Comparison of ENCODE assay signal across 11 cellular contexts in genomic region chr19:3179739-3180293, GRCh38. TPM values are rescaled to one million over a fixed set of nuclear protein-coding genes. Genes with fewer than 3 reads are reported as not detected.
DNase-seq lines count a peak whose midpoint lies in the region; ATAC-seq and TF ChIP-seq lines count a peak whose summit lies in the region.
"Had no signal": no experiment of that assay in that cellular context is flagged by ENCODE, and none has a peak within 500 bp of the region (broad histone marks: within the 10 kb centered on the region; RNA-seq: fewer than 3 reads in every experiment).

No MANE protein-coding gene starts in this region.

- H3K4me3 ChIP-seq in heart right ventricle, result peak overlapping the region in 6 of 10 donors; percentile 0 to 66 (median 24)
- H3K4me3 ChIP-seq in mucosa of rectum (ENCODE audit: low read length in 2 of 2), result peak overlapping the region; percentile 52 to 65
- peak overlapping the region; percentile 28 for H3K4me3 ChIP-seq in urinary bladder (ENCODE audit: low read depth, low read length)
- H3K4me3 ChIP-seq: adrenal gland had no signal

- ATAC-seq in heart right ventricle (peak in 2 of 8 donors; percentile 3 to 8), Right ventricle myocardium inferior (no peak)
- ATAC-seq: gastroesophageal sphincter had no signal

- intact Hi-C loops in heart right ventricle (cut with DNase I), result no loop called here
- intact Hi-C loops in Right ventricle myocardium inferior (cut with DNase I), result no loop called here

- H3K27me3 ChIP-seq in heart right ventricle (no peaks in the 10 kb centered on the region), mucosa of rectum (ENCODE audit: control insufficient read depth in 2 of 2, insufficient read depth in 2 of 2, low read length in 2 of 2) (no peaks in the 10 kb centered on the region)
- H3K27me3 ChIP-seq: adrenal gland, gastroesophageal sphincter had no signal

- peak overlapping the region; percentile 54 to 56 for H3K9ac ChIP-seq in mucosa of rectum (ENCODE audit: low read depth in 1 of 2, low read length in 2 of 2)

- TF ChIP-seq CTCF in heart right ventricle (IDR thresholded peaks at IDR 0.05), result no peak

- H3K36me3 ChIP-seq in heart right ventricle (peaks cover 0 to 3% (median 0%) of the 10 kb centered on the region in 9 donors), mucosa of rectum (ENCODE audit: control insufficient read depth in 2 of 2, insufficient read depth in 2 of 2, low read length in 2 of 2) (no peaks in the 10 kb centered on the region), urinary bladder (ENCODE audit: insufficient read depth) (no peaks in the 10 kb centered on the region)
- H3K36me3 ChIP-seq: adrenal gland, gastroesophageal sphincter had no signal

- peaks cover 0 to 48% (median 6%) of the 10 kb centered on the region in 9 donors for H3K4me1 ChIP-seq in heart right ventricle
- peaks cover 17 to 24% of the 10 kb centered on the region in 2 donors for H3K4me1 ChIP-seq in mucosa of rectum (ENCODE audit: control insufficient read depth in 2 of 2, insufficient read depth in 2 of 2, low read length in 2 of 2)
- no peaks in the 10 kb centered on the region for H3K4me1 ChIP-seq in urinary bladder (ENCODE audit: insufficient read depth)
- H3K4me1 ChIP-seq: adrenal gland had no signal

- H3K27ac ChIP-seq in heart right ventricle, result peak overlapping the region in 3 of 10 donors; percentile 51 to 98 (median 56)
- peak overlapping the region in 1 of 2 donors; percentile 80 for H3K27ac ChIP-seq in mucosa of rectum (ENCODE audit: low read depth in 2 of 2, low read length in 2 of 2)
- no peak overlapping the region for H3K27ac ChIP-seq in urinary bladder (ENCODE audit: low read depth)

- no peaks in the 10 kb centered on the region for H3K9me3 ChIP-seq in heart right ventricle
- no peaks in the 10 kb centered on the region for H3K9me3 ChIP-seq in mucosa of rectum (ENCODE audit: control insufficient read depth in 2 of 2, low read length in 2 of 2)
- H3K9me3 ChIP-seq: adrenal gland, gastroesophageal sphincter had no signal

- CTCF ChIA-PET in HEK293T (lab: Yijun Ruan, JAX), result no interaction called here

- POLR2A ChIA-PET in HEK293T (lab: Yijun Ruan, JAX), result no interaction called here

- DNase-seq in heart right ventricle, result no peak
- no peak for DNase-seq in Right ventricle myocardium inferior (ENCODE audit: missing footprints)
- peak; percentile 69 to 75 for DNase-seq in activated T-cell treated with anti-CD3 and anti-CD28 coated beads, Interleukin-2, amount 50 U/mL, for 48 hours
- no peak for DNase-seq in AG08395 (ENCODE audit: low spot score)
- DNase-seq in HEK293T (ENCODE audit: extremely low spot score), result no peak
- no peak for DNase-seq in DMS 273 treated with DMSO at 0.1 percent for 48 hours (lab: John Stamatoyannopoulos, UW)

- WGBS in heart right ventricle, 2 donors, result 86 to 88% methylated on average over 31 of the region's 31 CpGs
- WGBS in urinary bladder, result 82% methylated on average over 31 of the region's 31 CpGs

TF ChIP-seq in HEK293T, 16 proteins besides CTCF, POLR2A, EP300 and RAD21:
- no peak for TF ChIP-seq L3MBTL2 (conservative IDR thresholded peaks at IDR 0.05)
- TF ChIP-seq ARNT (IDR thresholded peaks at IDR 0.05), result no peak
- no peak for TF ChIP-seq ELF4 (IDR thresholded peaks at IDR 0.05)
- TF ChIP-seq FOXA1 (IDR thresholded peaks at IDR 0.05), result no peak
- no peak for TF ChIP-seq FOXK2 (IDR thresholded peaks at IDR 0.05)

RNA-seq across cellular contexts. Expression of gene S1PR4, which starts 1.2 kb away (rescaled TPM):
- 1 to 10 TPM in 1 of 10 donors, under 1 TPM in 9; 0.24 to 3.3 (median 0.59) TPM for total RNA-seq in heart right ventricle
- polyA plus RNA-seq in heart right ventricle, result 1 to 10 TPM; 1.5 to 1.9 TPM
- 1.2 TPM for total RNA-seq in Right ventricle myocardium inferior
- 0.74 TPM for total RNA-seq in urinary bladder
- 3.4 TPM for polyA plus RNA-seq in urinary bladder
- total RNA-seq: M059J had no signal

RNA-seq across cellular contexts. Expression of gene NCLN, which starts 5.9 kb away (rescaled TPM):
- 10 to 100 TPM; 17.1 to 36.3 (median 24.6) TPM for total RNA-seq in heart right ventricle
- 10 to 100 TPM; 31.4 to 43.6 TPM for polyA plus RNA-seq in heart right ventricle
- 23.7 TPM for total RNA-seq in Right ventricle myocardium inferior
- total RNA-seq in urinary bladder, result 10.5 TPM
- polyA plus RNA-seq in urinary bladder, result 30.5 TPM

RNA-seq across cellular contexts. Expression of gene GNA15, which starts 44.0 kb away (rescaled TPM):
- 1 to 10 TPM in 5 of 10 donors, under 1 TPM in 5; 0.42 to 8.9 (median 0.99) TPM for total RNA-seq in heart right ventricle
- polyA plus RNA-seq in heart right ventricle, result 1 to 10 TPM; 1.0 to 1.4 TPM
- 2.9 TPM for total RNA-seq in Right ventricle myocardium inferior
- 6.2 TPM for total RNA-seq in urinary bladder
- 9.6 TPM for polyA plus RNA-seq in urinary bladder
- total RNA-seq: M059J had no signal

RNA-seq across cellular contexts. Expression of gene CELF5, which starts 44.6 kb away (rescaled TPM):
- total RNA-seq in heart right ventricle (not detected), Right ventricle myocardium inferior (not detected), urinary bladder (0.48 TPM)
- polyA plus RNA-seq in heart right ventricle (not detected), urinary bladder (0.14 TPM)
- total RNA-seq: gastroesophageal sphincter, M059J had no signal

Comparison
In these comparisons a context has a peak if more than half of its experiments do, and no peak if none do; other contexts are left out.
1. DNase-seq: peak in activated T-cell treated with anti-CD3 and anti-CD28 coated beads, Interleukin-2, amount 50 U/mL, for 48 hours (2 of 2); none in heart right ventricle (0 of 2), Right ventricle myocardium inferior (single experiment), AG08395 (single experiment), HEK293T (single experiment) and DMS 273 treated with DMSO at 0.1 percent for 48 hours (single experiment).
2. Peak in every context shown above with its lines, with median percentiles within 50 percentile points of each other: H3K4me3 ChIP-seq.